In the genomic region with DNA sequence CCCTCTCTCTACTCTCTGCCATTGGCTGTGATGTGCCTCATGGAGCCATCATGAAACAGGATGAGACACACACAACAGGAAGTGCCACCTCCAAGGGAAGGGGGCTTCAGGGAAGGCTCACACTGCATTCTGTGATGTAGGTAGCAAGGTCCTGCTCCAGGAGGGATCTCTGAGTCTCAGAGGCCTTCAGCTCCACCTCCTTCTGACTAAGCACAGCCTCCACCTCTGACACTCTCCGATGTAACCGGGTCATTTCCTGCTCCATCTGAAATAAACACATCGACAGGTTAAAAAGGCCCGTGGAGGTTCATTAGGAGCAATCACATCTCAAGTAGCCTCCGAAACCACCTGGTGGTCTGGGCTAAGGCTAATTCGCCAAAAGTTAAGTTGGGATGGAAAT, we compare ENCODE assay signal across 22 cellular contexts.
"Had no signal": no experiment of that assay in that cellular context is flagged by ENCODE, and none has a peak within 500 bp of the region (broad histone marks: within the 10 kb centered on the region; RNA-seq: fewer than 3 reads in every experiment).

No MANE protein-coding gene starts in this region.

- H3K9me3 Mint-ChIP-seq: natural killer cell had no signal

- H3K4me3 ChIP-seq: colonic mucosa, lower lobe of right lung, ovary, psoas muscle, skin epidermis, tibial nerve had no signal

- H3K9me3 ChIP-seq: colonic mucosa, lower lobe of right lung, ovary, psoas muscle had no signal

- H3K4me3 Mint-ChIP-seq: activated B cell treated with CpG ODN at 0.5 μM for 24 hours; activated T-cell treated with anti-CD3 and anti-CD28 coated beads, Interleukin-2, amount 50 U/mL, for 72 hours; natural killer cell had no signal

- H3K27ac ChIP-seq: brain microvascular endothelial cell, colonic mucosa, lower lobe of right lung, ovary, psoas muscle, skin epidermis, tibial nerve had no signal

- H3K27me3 ChIP-seq: brain microvascular endothelial cell, colonic mucosa, ovary, tibial nerve had no signal

- DNase-seq: activated B cell treated with CpG ODN at 0.5 μM for 24 hours; activated CD4-positive, alpha-beta T cell treated with anti-CD3 and anti-CD28 coated beads for 4 hours; activated CD8-positive, alpha-beta memory T cell treated with anti-CD3 and anti-CD28 coated beads, Interleukin-2, amount 50 U/mL, for 4 hours; activated gamma-delta T cell treated with Interleukin-2 at 50 U/mL for 16 hours; activated T-cell treated with anti-CD3 and anti-CD28 coated beads, Interleukin-2, amount 50 U/mL, for 72 hours; aorta; brain microvascular endothelial cell; central memory CD4-positive, alpha-beta T cell; colonic mucosa; hypothalamus; islet precursor cell; lower lobe of right lung; natural killer cell; ovary; psoas muscle; right cardiac atrium; stimulated activated CD4-positive, alpha-beta T cell treated with anti-CD3 and anti-CD28 coated beads, Interleukin-15, amount 100 ng/mL, for 24 hours; stimulated activated CD4-positive, alpha-beta T cell treated with anti-CD3 and anti-CD28 coated beads, Interleukin-2, amount 100 ng/mL, for 48 hours; substantia nigra; T-helper 9 cell had no signal

- ATAC-seq: activated T-cell treated with anti-CD3 and anti-CD28 coated beads, Interleukin-2, amount 50 U/mL, for 72 hours; lower lobe of right lung; natural killer cell; psoas muscle; right cardiac atrium had no signal

- H3K4me1 Mint-ChIP-seq: activated B cell treated with CpG ODN at 0.5 μM for 24 hours, natural killer cell had no signal

- H3K27ac Mint-ChIP-seq: activated B cell treated with CpG ODN at 0.5 μM for 24 hours; activated T-cell treated with anti-CD3 and anti-CD28 coated beads, Interleukin-2, amount 50 U/mL, for 72 hours; natural killer cell had no signal

- H3K27me3 Mint-ChIP-seq: activated B cell treated with CpG ODN at 0.5 μM for 24 hours had no signal

- H3K36me3 ChIP-seq: brain microvascular endothelial cell, colonic mucosa, lower lobe of right lung, ovary had no signal

- H3K36me3 Mint-ChIP-seq: natural killer cell had no signal

- H3K4me1 ChIP-seq: colonic mucosa, lower lobe of right lung, psoas muscle had no signal
